11 cellular contexts compared by ENCODE assay signal in genomic region chr6:135128268-135128914, GRCh38. TPM values are rescaled to one million over a fixed set of nuclear protein-coding genes. Genes with fewer than 3 reads are reported as not detected.
A peak's percentile ranks its signal among the peaks of the same experiment; 100 is the strongest.
DNase-seq lines count a peak whose midpoint lies in the region; ATAC-seq and TF ChIP-seq lines count a peak whose summit lies in the region.
"Had no signal": no experiment of that assay in that cellular context is flagged by ENCODE, and none has a peak within 500 bp of the region (broad histone marks: within the 10 kb centered on the region; RNA-seq: fewer than 3 reads in every experiment).

No MANE protein-coding gene starts in this region.

- CTCF ChIA-PET in WTC11 (lab: Charles Lee), result interaction anchor here (1.1 to 1.6 kb wide), 2 partner anchors 34 to 81 kb away, joined by 3 to 9 read pairs; no protein-coding TSS in a partner anchor

- POLR2A ChIA-PET in WTC11 (lab: Charles Lee), result no interaction called here

- no peaks in the 10 kb centered on the region for H3K27me3 ChIP-seq in psoas muscle (ENCODE audit: insufficient read depth in 3 of 3, low read length in 2 of 3)
- H3K27me3 ChIP-seq: SJSA1 had no signal

- H3K27me3 Mint-ChIP-seq in WTC11 (ENCODE audit: low read depth), result no peaks in the 10 kb centered on the region

- WGBS in psoas muscle, 3 donors, result 82 to 89% (median 86%) methylated on average over 4 of the region's 4 CpGs

- no peak for DNase-seq in activated CD4-positive, CD25-positive, alpha-beta regulatory T cell treated with anti-CD3 and anti-CD28 coated beads, Interleukin-2, amount 50 U/mL, for 72 hours
- peak; percentile 18 to 38 for DNase-seq in Kasumi-1 (lab: John Stamatoyannopoulos, UW)
- peak; percentile 29 for DNase-seq in activated gamma-delta T cell treated with anti-CD3 and anti-CD28 coated beads, Interleukin-2, amount 50 U/mL, for 16 hours (ENCODE audit: low read depth)
- DNase-seq in stimulated activated CD8-positive, alpha-beta memory T cell treated with anti-CD3 and anti-CD28 coated beads, Interleukin-4, amount 100 ng/mL, for 24 hours (ENCODE audit: low read depth), result peak; percentile 26
- no peak for DNase-seq in psoas muscle
- no peak for DNase-seq in NCI-H2081 (lab: John Stamatoyannopoulos, UW)
- no peak for DNase-seq in WTC11 (ENCODE audit: low spot score)
- DNase-seq: left cardiac atrium had no signal

- TF ChIP-seq CTCF in psoas muscle (IDR thresholded peaks at IDR 0.05) (no peak), WTC11 (IDR thresholded peaks at IDR 0.05) (no peak)

- peaks cover 16% of the 10 kb centered on the region for H3K4me1 Mint-ChIP-seq in WTC11

- intact Hi-C loops in psoas muscle (cut with DNase I), result no loop called here

- ATAC-seq in activated CD4-positive, CD25-positive, alpha-beta regulatory T cell treated with anti-CD3 and anti-CD28 coated beads, Interleukin-2, amount 50 U/mL, for 24 hours, result peak; percentile 96 to 99
- ATAC-seq in psoas muscle (no peak), WTC11 (no peak)
- ATAC-seq: A549 had no signal

- H3K4me3 ChIP-seq in psoas muscle, result no peak overlapping the region
- H3K4me3 ChIP-seq: A549, SJSA1 had no signal

- H3K36me3 ChIP-seq in psoas muscle (ENCODE audit: insufficient read depth in 1 of 2, low read depth in 1 of 2), result no peaks in the 10 kb centered on the region
- H3K36me3 ChIP-seq: SJSA1 had no signal

- no peaks in the 10 kb centered on the region for H3K4me1 ChIP-seq in psoas muscle
- H3K4me1 ChIP-seq: A549, SJSA1 had no signal

- H3K9me3 Mint-ChIP-seq in WTC11, result peaks cover 7% of the 10 kb centered on the region; the same call in 1 of the 2 replicates

- no peak overlapping the region for H3K27ac Mint-ChIP-seq in WTC11

- no peaks in the 10 kb centered on the region for H3K36me3 Mint-ChIP-seq in WTC11

- no peaks in the 10 kb centered on the region for H3K9me3 ChIP-seq in psoas muscle
- H3K9me3 ChIP-seq: A549, SJSA1 had no signal

- no peak overlapping the region for H3K27ac ChIP-seq in psoas muscle
- H3K27ac ChIP-seq: A549, SJSA1 had no signal

- no peak overlapping the region for H3K4me3 Mint-ChIP-seq in WTC11

TF ChIP-seq in WTC11, 78 proteins besides CTCF, POLR2A, EP300 and RAD21:
- no peak for TF ChIP-seq ZNF425 (CRISPR knock-in tag; conservative IDR thresholded peaks at IDR 0.05)
- TF ChIP-seq JAZF1 (CRISPR knock-in tag; IDR thresholded peaks at IDR 0.05), result no peak

RNA-seq across cellular contexts. Expression of gene MYB, which starts 52.7 kb away (rescaled TPM):
- total RNA-seq in psoas muscle (under 1 TPM in 1 of 4 donors, not detected in 3; 0.28 TPM), WTC11 (2021) (4.3 to 6.1 TPM (median 5.1 TPM) in 3 replicates)
- under 1 TPM; 0.04 to 0.07 (median 0.04) TPM for polyA plus RNA-seq in psoas muscle

Comparison
In these comparisons a context has a peak if more than half of its experiments do, and no peak if none do; other contexts are left out.
1. ATAC-seq: peak in activated CD4-positive, CD25-positive, alpha-beta regulatory T cell treated with anti-CD3 and anti-CD28 coated beads, Interleukin-2, amount 50 U/mL, for 24 hours (2 of 2); none in psoas muscle (0 of 4) and WTC11 (single experiment).
2. DNase-seq: peak in Kasumi-1 (2 of 2), activated gamma-delta T cell treated with anti-CD3 and anti-CD28 coated beads, Interleukin-2, amount 50 U/mL, for 16 hours (single experiment) and stimulated activated CD8-positive, alpha-beta memory T cell treated with anti-CD3 and anti-CD28 coated beads, Interleukin-4, amount 100 ng/mL, for 24 hours (single experiment); none in activated CD4-positive, CD25-positive, alpha-beta regulatory T cell treated with anti-CD3 and anti-CD28 coated beads, Interleukin-2, amount 50 U/mL, for 72 hours (single experiment), psoas muscle (0 of 2), NCI-H2081 (0 of 2) and WTC11 (single experiment).